8 cellular contexts compared by ENCODE assay signal in genomic region chr12:108768591-108769500, GRCh38. TPM values are rescaled to one million over a fixed set of nuclear protein-coding genes. Genes with fewer than 3 reads are reported as not detected.
DNase-seq lines count a peak whose midpoint lies in the region; ATAC-seq and TF ChIP-seq lines count a peak whose summit lies in the region.

No MANE protein-coding gene starts in this region.

- peak; percentile 85 for DNase-seq in CD1c-positive myeloid dendritic cell (ENCODE audit: extremely low spot score)
- peak; percentile 65 for DNase-seq in WTC11 (ENCODE audit: low spot score)
- DNase-seq in cardiac muscle cell (ENCODE audit: low read depth in 1 of 2, low spot score in 1 of 2), result peak in 1 of 2 donors; percentile 43
- DNase-seq in retina, result peak; percentile 53
- no peak for DNase-seq in NCI-H1694 treated with DMSO at 0.1 percent for 48 hours (lab: John Stamatoyannopoulos, UW)
- DNase-seq in epidermal melanocyte (ENCODE audit: insufficient read length, low spot score), result no peak

- H3K27ac ChIP-seq in cardiac muscle cell, result no peak overlapping the region

- peak overlapping the region; percentile 63 for H3K4me3 Mint-ChIP-seq in WTC11

- H3K9me3 ChIP-seq in cardiac muscle cell (ENCODE audit: low read depth), result no peaks in the 10 kb centered on the region

- no peak overlapping the region for H3K27ac Mint-ChIP-seq in WTC11

- H3K4me1 Mint-ChIP-seq in WTC11, result peaks cover 12% of the 10 kb centered on the region; the same call in 1 of the 2 replicates

- no peaks in the 10 kb centered on the region for H3K4me1 ChIP-seq in cardiac muscle cell (ENCODE audit: low read depth)

- H3K36me3 Mint-ChIP-seq in WTC11, result no peaks in the 10 kb centered on the region

- TF ChIP-seq CTCF in WTC11 (IDR thresholded peaks at IDR 0.05) (no peak), cardiac muscle cell (IDR thresholded peaks at IDR 0.05; ENCODE audit: low read depth, low read length) (peak; percentile 2)

- POLR2A ChIA-PET in WTC11 (lab: Charles Lee), result no interaction called here

- CTCF ChIA-PET in WTC11 (lab: Charles Lee), result interaction anchor here (0.6 to 3.4 kb wide), 12 partner anchors 10 to 182 kb away, joined by 3 to 23 read pairs (median 4); no protein-coding TSS in a partner anchor

- H3K9me3 Mint-ChIP-seq in WTC11, result no peaks in the 10 kb centered on the region

- no peaks in the 10 kb centered on the region for H3K27me3 Mint-ChIP-seq in WTC11 (ENCODE audit: low read depth)

- peak overlapping the region; percentile 14 for H3K4me3 ChIP-seq in cardiac muscle cell

- H3K27me3 ChIP-seq in cardiac muscle cell, result no peaks in the 10 kb centered on the region

- H3K36me3 ChIP-seq in cardiac muscle cell, result no peaks in the 10 kb centered on the region

- peak; percentile 50 for ATAC-seq in HG02981 (IDR thresholded peaks at IDR 0.05; ENCODE audit: unreplicated experiment)
- peak; percentile 72 for ATAC-seq in WTC11
- no peak for ATAC-seq in GM19328 (IDR thresholded peaks at IDR 0.05; ENCODE audit: unreplicated experiment)

TF ChIP-seq in WTC11, 78 proteins besides CTCF, POLR2A, EP300 and RAD21:
- peak; percentile 61; the same call in 1 of the 2 replicates for TF ChIP-seq GTF2I (CRISPR knock-in tag; conservative IDR thresholded peaks at IDR 0.05)
- TF ChIP-seq, protein P1, sequence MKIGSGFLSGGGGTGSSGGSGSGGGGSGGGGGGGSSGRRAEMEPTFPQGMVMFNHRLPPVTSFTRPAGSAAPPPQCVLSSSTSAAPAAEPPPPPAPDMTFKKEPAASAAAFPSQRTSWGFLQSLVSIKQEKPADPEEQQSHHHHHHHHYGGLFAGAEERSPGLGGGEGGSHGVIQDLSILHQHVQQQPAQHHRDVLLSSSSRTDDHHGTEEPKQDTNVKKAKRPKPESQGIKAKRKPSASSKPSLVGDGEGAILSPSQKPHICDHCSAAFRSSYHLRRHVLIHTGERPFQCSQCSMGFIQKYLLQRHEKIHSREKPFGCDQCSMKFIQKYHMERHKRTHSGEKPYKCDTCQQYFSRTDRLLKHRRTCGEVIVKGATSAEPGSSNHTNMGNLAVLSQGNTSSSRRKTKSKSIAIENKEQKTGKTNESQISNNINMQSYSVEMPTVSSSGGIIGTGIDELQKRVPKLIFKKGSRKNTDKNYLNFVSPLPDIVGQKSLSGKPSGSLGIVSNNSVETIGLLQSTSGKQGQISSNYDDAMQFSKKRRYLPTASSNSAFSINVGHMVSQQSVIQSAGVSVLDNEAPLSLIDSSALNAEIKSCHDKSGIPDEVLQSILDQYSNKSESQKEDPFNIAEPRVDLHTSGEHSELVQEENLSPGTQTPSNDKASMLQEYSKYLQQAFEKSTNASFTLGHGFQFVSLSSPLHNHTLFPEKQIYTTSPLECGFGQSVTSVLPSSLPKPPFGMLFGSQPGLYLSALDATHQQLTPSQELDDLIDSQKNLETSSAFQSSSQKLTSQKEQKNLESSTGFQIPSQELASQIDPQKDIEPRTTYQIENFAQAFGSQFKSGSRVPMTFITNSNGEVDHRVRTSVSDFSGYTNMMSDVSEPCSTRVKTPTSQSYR (CRISPR knock-in tag; IDR thresholded peaks at IDR 0.05), result peak; percentile 28; the same call in 1 of the 2 replicates
- 0 out of 2 replicates have a peak, but pooled peaks have one; percentile 30 for TF ChIP-seq CREB1 (CRISPR knock-in tag; IDR thresholded peaks at IDR 0.05)
- TF ChIP-seq TCF7 (CRISPR knock-in tag; IDR thresholded peaks at IDR 0.05; ENCODE audit: low read depth), result no peak
- TF ChIP-seq, protein P2, sequence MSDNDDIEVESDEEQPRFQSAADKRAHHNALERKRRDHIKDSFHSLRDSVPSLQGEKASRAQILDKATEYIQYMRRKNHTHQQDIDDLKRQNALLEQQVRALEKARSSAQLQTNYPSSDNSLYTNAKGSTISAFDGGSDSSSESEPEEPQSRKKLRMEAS (CRISPR knock-in tag; IDR thresholded peaks at IDR 0.05), result 0 out of 2 replicates have a peak, but pooled peaks have one; percentile 22
- TF ChIP-seq, protein P3, sequence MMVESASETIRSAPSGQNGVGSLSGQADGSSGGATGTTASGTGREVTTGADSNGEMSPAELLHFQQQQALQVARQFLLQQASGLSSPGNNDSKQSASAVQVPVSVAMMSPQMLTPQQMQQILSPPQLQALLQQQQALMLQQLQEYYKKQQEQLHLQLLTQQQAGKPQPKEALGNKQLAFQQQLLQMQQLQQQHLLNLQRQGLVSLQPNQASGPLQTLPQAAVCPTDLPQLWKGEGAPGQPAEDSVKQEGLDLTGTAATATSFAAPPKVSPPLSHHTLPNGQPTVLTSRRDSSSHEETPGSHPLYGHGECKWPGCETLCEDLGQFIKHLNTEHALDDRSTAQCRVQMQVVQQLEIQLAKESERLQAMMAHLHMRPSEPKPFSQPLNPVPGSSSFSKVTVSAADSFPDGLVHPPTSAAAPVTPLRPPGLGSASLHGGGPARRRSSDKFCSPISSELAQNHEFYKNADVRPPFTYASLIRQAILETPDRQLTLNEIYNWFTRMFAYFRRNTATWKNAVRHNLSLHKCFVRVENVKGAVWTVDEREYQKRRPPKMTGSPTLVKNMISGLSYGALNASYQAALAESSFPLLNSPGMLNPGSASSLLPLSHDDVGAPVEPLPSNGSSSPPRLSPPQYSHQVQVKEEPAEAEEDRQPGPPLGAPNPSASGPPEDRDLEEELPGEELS (CRISPR knock-in tag; IDR thresholded peaks at IDR 0.05), result peak; percentile 71; the same call in 1 of the 2 replicates
- TF ChIP-seq E2F5 (CRISPR knock-in tag; IDR thresholded peaks at IDR 0.05), result no peak
- TF ChIP-seq FOXP1 (CRISPR knock-in tag; IDR thresholded peaks at IDR 0.05; ENCODE audit: borderline replicate concordance), result peak; percentile 44; the same call in 1 of the 2 replicates
- TF ChIP-seq, protein P4, sequence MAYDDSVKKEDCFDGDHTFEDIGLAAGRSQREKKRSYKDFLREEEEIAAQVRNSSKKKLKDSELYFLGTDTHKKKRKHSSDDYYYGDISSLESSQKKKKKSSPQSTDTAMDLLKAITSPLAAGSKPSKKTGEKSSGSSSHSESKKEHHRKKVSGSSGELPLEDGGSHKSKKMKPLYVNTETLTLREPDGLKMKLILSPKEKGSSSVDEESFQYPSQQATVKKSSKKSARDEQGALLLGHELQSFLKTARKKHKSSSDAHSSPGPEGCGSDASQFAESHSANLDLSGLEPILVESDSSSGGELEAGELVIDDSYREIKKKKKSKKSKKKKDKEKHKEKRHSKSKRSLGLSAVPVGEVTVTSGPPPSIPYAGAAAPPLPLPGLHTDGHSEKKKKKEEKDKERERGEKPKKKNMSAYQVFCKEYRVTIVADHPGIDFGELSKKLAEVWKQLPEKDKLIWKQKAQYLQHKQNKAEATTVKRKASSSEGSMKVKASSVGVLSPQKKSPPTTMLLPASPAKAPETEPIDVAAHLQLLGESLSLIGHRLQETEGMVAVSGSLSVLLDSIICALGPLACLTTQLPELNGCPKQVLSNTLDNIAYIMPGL (CRISPR knock-in tag; IDR thresholded peaks at IDR 0.05), result 0 out of 2 replicates have a peak, but pooled peaks have one; percentile 30
- TF ChIP-seq MYBL2 (CRISPR knock-in tag; IDR thresholded peaks at IDR 0.05), result no peak
- peak; percentile 52 for TF ChIP-seq SP1 (CRISPR knock-in tag; conservative IDR thresholded peaks at IDR 0.05)
- peak; percentile 83 for TF ChIP-seq ZNF423 (CRISPR knock-in tag; IDR thresholded peaks at IDR 0.05)

RNA-seq across cellular contexts. Expression of gene CORO1C, which starts 37.5 kb away (rescaled TPM):
- total RNA-seq in WTC11 (2021) (108 to 114 TPM (median 113 TPM) in 3 replicates), cardiac muscle cell (48.0 and 65.4 TPM in 2 replicates)
- polyA plus RNA-seq in cardiac muscle cell, result 67.5 and 72.5 TPM in 2 replicates

Comparison
In these comparisons a context has a peak if more than half of its experiments do, and no peak if none do; other contexts are left out.
1. DNase-seq: peak in CD1c-positive myeloid dendritic cell (single experiment), WTC11 (single experiment) and retina (single experiment); none in NCI-H1694 treated with DMSO at 0.1 percent for 48 hours (single experiment) and epidermal melanocyte (single experiment).